ENCODE assay signal across 11 cellular contexts in the genomic region with DNA sequence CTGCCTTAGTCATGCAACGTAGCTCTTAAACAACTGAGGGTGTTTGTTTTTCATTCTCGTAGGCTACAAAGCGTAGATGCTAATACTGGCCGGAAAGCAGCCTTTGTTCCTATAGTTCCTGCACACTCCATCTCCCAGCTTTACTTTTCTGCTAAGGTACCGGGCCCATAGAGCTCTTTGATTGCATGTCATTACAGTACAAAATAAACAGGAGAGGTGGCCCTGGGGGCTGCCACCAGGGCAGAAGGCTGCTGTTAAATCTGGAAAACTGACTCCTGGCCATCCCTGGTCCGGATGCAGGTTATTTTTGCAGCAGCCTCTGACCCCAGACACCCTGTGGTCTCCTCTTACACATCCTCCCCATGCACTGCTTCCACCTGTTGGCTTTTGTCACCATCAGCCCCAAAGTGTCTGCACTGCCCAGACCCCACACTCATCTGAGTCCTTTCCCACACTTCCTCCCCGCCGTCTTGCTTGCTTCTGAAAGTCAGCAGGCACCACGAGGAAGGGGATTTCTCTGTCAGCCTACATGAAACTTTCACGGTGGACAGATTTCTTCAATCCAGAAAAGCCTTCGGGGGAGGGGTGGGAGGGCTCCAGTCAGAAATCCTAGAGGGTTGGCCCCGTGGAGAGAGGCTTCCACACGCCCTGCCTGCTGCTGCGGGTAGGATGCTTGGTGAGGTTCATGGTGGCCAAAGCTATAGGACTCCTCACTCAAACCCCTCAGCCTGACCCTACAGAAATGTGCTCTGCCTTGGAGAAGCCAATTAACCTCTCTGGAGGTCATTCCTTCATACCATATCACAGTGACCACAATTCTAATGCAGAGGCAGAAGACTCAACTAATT.
A peak's percentile ranks its signal among the peaks of the same experiment; 100 is the strongest.
DNase-seq lines count a peak whose midpoint lies in the region; ATAC-seq, FAIRE-seq and TF ChIP-seq lines count a peak whose summit lies in the region.
"Had no signal": no experiment of that assay in that cellular context is flagged by ENCODE, and none has a peak within 500 bp of the region (broad histone marks: within the 10 kb centered on the region; RNA-seq: fewer than 3 reads in every experiment).

No MANE protein-coding gene starts in this region.

- H3K4me3 Mint-ChIP-seq in nephron: peak overlapping the region in 2 of 3 experiments; percentile 33 to 48
- H3K4me3 Mint-ChIP-seq: CD4-positive, alpha-beta memory T cell had no signal

- peak; percentile 53 for ATAC-seq in GM21390 (IDR thresholded peaks at IDR 0.05; ENCODE audit: unreplicated experiment)
- peak; percentile 52 for ATAC-seq in HG03520 (IDR thresholded peaks at IDR 0.05; ENCODE audit: unreplicated experiment)

- peaks cover 3% of the 10 kb centered on the region for H3K9me3 Mint-ChIP-seq in nephron

- no peak for TF ChIP-seq POLR2A in GM12892 (IDR thresholded peaks at IDR 0.05; ENCODE audit: low read depth, low read length)

- H3K4me1 Mint-ChIP-seq in nephron: peaks cover 58% of the 10 kb centered on the region

- peak; percentile 76 for FAIRE-seq in GM12892 (lab: Jason Lieb, UNC)

- DNase-seq in GM12892 (ENCODE audit: insufficient read length): no peak
- DNase-seq in NK-92 (lab: John Stamatoyannopoulos, UW; ENCODE audit: unreplicated experiment): no peak
- DNase-seq in DMS153 (lab: John Stamatoyannopoulos, UW): no peak
- DNase-seq in middle frontal gyrus (ENCODE audit: extremely low spot score, low spot score): no peak
- no peak for DNase-seq in DMS153 treated with DMSO at 0.1 percent for 48 hours (lab: John Stamatoyannopoulos, UW; ENCODE audit: unreplicated experiment)
- DNase-seq: CD4-positive, alpha-beta memory T cell; NCI-H2227 treated with DMSO at 0.1 percent for 48 hours; stimulated activated CD4-positive, alpha-beta T cell treated with anti-CD3 and anti-CD28 coated beads, Interleukin-4, amount 100 ng/mL, for 1 hour had no signal

- H3K27me3 Mint-ChIP-seq in nephron (ENCODE audit: low read depth): no peaks in the 10 kb centered on the region
- H3K27me3 Mint-ChIP-seq: CD4-positive, alpha-beta memory T cell had no signal

- H3K27ac Mint-ChIP-seq in nephron: peak overlapping the region; percentile 82 to 96 (median 95)

- H3K36me3 Mint-ChIP-seq in nephron (ENCODE audit: low read depth): no peaks in the 10 kb centered on the region

- no peak for TF ChIP-seq CTCF in nephron (IDR thresholded peaks at IDR 0.05; ENCODE audit: unreplicated experiment in 3 of 3)
